Comparison of ENCODE assay signal across 16 cellular contexts in the genomic region with DNA sequence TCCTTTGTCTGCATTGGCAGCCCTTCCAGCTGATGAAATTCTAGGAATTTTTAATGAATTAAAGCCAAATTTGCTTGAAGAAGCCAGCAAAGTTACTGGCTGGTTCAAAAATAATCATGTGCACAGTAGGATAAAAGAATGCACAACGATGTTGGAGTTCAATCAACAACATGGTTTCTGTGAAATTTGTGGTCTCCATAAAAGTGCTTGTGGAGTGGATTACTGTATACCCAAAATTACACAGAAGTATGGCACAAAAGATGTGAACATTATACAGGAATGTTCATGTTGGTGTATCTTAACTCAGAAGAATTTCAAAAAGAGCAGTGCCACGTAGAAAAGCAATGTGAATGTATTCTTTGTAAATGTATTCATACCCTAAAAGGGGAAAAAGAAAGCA.
DNase-seq lines count a peak whose midpoint lies in the region; ATAC-seq and TF ChIP-seq lines count a peak whose summit lies in the region.
"Had no signal": no experiment of that assay in that cellular context is flagged by ENCODE, and none has a peak within 500 bp of the region (broad histone marks: within the 10 kb centered on the region; RNA-seq: fewer than 3 reads in every experiment).

No MANE protein-coding gene starts in this region.

- H3K27ac ChIP-seq in GM23338 (ENCODE audit: low read depth) = no peak overlapping the region
- H3K27ac ChIP-seq: C4-2B, HL-60 had no signal

- CTCF ChIA-PET in activated CD4-positive, alpha-beta memory T cell treated with anti-CD3 and anti-CD28 coated beads, Interleukin-2, amount 10 ng/mL, durations not matched to agents 7 days and 5 days (lab: Charles Lee) = no interaction called here

- POLR2A ChIA-PET in activated CD4-positive, alpha-beta memory T cell treated with anti-CD3 and anti-CD28 coated beads, Interleukin-2, amount 10 ng/mL, durations not matched to agents 7 days and 5 days (lab: Charles Lee) = no interaction called here

- H3K27me3 Mint-ChIP-seq in GM23338 (ENCODE audit: insufficient read depth, low read depth, poor library complexity) = no peaks in the 10 kb centered on the region
- H3K27me3 Mint-ChIP-seq in activated CD4-positive, alpha-beta memory T cell treated with anti-CD3 and anti-CD28 coated beads, Interleukin-2, amount 10 ng/mL, durations not matched to agents 7 days and 5 days = no peaks in the 10 kb centered on the region
- peaks cover 4% of the 10 kb centered on the region for H3K27me3 Mint-ChIP-seq in T-helper 2 cell treated with Interferon-gamma antibody and Interleukin-4, amounts not matched to agents 5 μg/mL and 100 μg/mL, for 36 hours (ENCODE audit: low read depth)
- H3K27me3 Mint-ChIP-seq: CD4-positive, alpha-beta T cell had no signal

- no peak overlapping the region for H3K4me3 Mint-ChIP-seq in GM23338
- H3K4me3 Mint-ChIP-seq in activated CD4-positive, alpha-beta memory T cell treated with anti-CD3 and anti-CD28 coated beads, Interleukin-2, amount 10 ng/mL, durations not matched to agents 7 days and 5 days = no peak overlapping the region
- no peak overlapping the region for H3K4me3 Mint-ChIP-seq in T-helper 2 cell treated with Interferon-gamma antibody and Interleukin-4, amounts not matched to agents 5 μg/mL and 100 μg/mL, for 36 hours
- H3K4me3 Mint-ChIP-seq: CD4-positive, alpha-beta T cell had no signal

- no peaks in the 10 kb centered on the region for H3K36me3 Mint-ChIP-seq in GM23338 (ENCODE audit: low read depth)
- no peaks in the 10 kb centered on the region for H3K36me3 Mint-ChIP-seq in activated CD4-positive, alpha-beta memory T cell treated with anti-CD3 and anti-CD28 coated beads, Interleukin-2, amount 10 ng/mL, durations not matched to agents 7 days and 5 days (ENCODE audit: low read depth)
- no peaks in the 10 kb centered on the region for H3K36me3 Mint-ChIP-seq in T-helper 2 cell treated with Interferon-gamma antibody and Interleukin-4, amounts not matched to agents 5 μg/mL and 100 μg/mL, for 36 hours (ENCODE audit: low read depth)

- TF ChIP-seq CTCF in AG09309 (IDR thresholded peaks at IDR 0.05; ENCODE audit: control insufficient read depth, insufficient read depth, low read depth, low read length, missing control alignments) = no peak
- TF ChIP-seq CTCF in GM23338 (conservative IDR thresholded peaks at IDR 0.05; ENCODE audit: low read depth in 2 of 2) = no peak

- no peaks in the 10 kb centered on the region for H3K4me1 Mint-ChIP-seq in GM23338
- H3K4me1 Mint-ChIP-seq in activated CD4-positive, alpha-beta memory T cell treated with anti-CD3 and anti-CD28 coated beads, Interleukin-2, amount 10 ng/mL, durations not matched to agents 7 days and 5 days = no peaks in the 10 kb centered on the region
- H3K4me1 Mint-ChIP-seq in T-helper 2 cell treated with Interferon-gamma antibody and Interleukin-4, amounts not matched to agents 5 μg/mL and 100 μg/mL, for 36 hours (ENCODE audit: low read depth) = no peaks in the 10 kb centered on the region

- H3K27ac Mint-ChIP-seq in GM23338 = no peak overlapping the region
- H3K27ac Mint-ChIP-seq in activated CD4-positive, alpha-beta memory T cell treated with anti-CD3 and anti-CD28 coated beads, Interleukin-2, amount 10 ng/mL, durations not matched to agents 7 days and 5 days = no peak overlapping the region
- H3K27ac Mint-ChIP-seq in T-helper 2 cell treated with Interferon-gamma antibody and Interleukin-4, amounts not matched to agents 5 μg/mL and 100 μg/mL, for 36 hours = no peak overlapping the region
- H3K27ac Mint-ChIP-seq: CD4-positive, alpha-beta T cell had no signal

- H3K36me3 ChIP-seq in GM23338 (ENCODE audit: insufficient read depth) = no peaks in the 10 kb centered on the region

- H3K27me3 ChIP-seq in GM23338 (ENCODE audit: insufficient read depth) = no peaks in the 10 kb centered on the region

- no peaks in the 10 kb centered on the region for H3K4me1 ChIP-seq in GM23338 (ENCODE audit: insufficient read depth)

- H3K9me2 ChIP-seq in GM23338 (ENCODE audit: insufficient read depth) = no peaks in the 10 kb centered on the region

- no peaks in the 10 kb centered on the region for H3F3A ChIP-seq in GM23338 (replicated peaks; ENCODE audit: low read depth)

- H3K79me2 ChIP-seq in GM23338 (replicated peaks; ENCODE audit: insufficient read depth) = no peaks in the 10 kb centered on the region

- H4K20me1 ChIP-seq in GM23338 (replicated peaks; ENCODE audit: insufficient read depth) = no peaks in the 10 kb centered on the region

- H2AFZ ChIP-seq in GM23338 = 0 out of 2 replicates have a peak overlapping the region, but pooled peaks have one; percentile 34

- ATAC-seq in GM23338 = no peak

- H3K4me2 ChIP-seq in GM23338 = no peak overlapping the region

- no peaks in the 10 kb centered on the region for H3K9me3 Mint-ChIP-seq in GM23338
- H3K9me3 Mint-ChIP-seq in activated CD4-positive, alpha-beta memory T cell treated with anti-CD3 and anti-CD28 coated beads, Interleukin-2, amount 10 ng/mL, durations not matched to agents 7 days and 5 days = no peaks in the 10 kb centered on the region
- H3K9me3 Mint-ChIP-seq in T-helper 2 cell treated with Interferon-gamma antibody and Interleukin-4, amounts not matched to agents 5 μg/mL and 100 μg/mL, for 36 hours = no peaks in the 10 kb centered on the region
- H3K9me3 Mint-ChIP-seq: CD4-positive, alpha-beta T cell had no signal

- DNase-seq in AG09309 (ENCODE audit: low read depth) (peak; percentile 8), GM23338 (ENCODE audit: low spot score) (no peak), astrocyte of the hippocampus (ENCODE audit: low read depth, low spot score) (peak; percentile 24), foreskin melanocyte (peak; percentile 11), NCI-H526 treated with DMSO at 0.1 percent for 48 hours (lab: John Stamatoyannopoulos, UW) (no peak)
- DNase-seq in activated CD4-positive, alpha-beta memory T cell treated with anti-CD3 and anti-CD28 coated beads, Interleukin-2, amount 10 ng/mL, durations not matched to agents 7 days and 5 days = no peak
- DNase-seq in T-helper 2 cell treated with Interferon-gamma antibody and Interleukin-4, amounts not matched to agents 5 μg/mL and 100 μg/mL, for 36 hours (ENCODE audit: low spot score) = no peak
- no peak for DNase-seq in stimulated activated CD4-positive, alpha-beta T cell treated with anti-CD3 and anti-CD28 coated beads, Interleukin-12 subunit alpha, Interleukin-12 subunit beta, amount 100 ng/mL, for 4 hours
- DNase-seq: 8988T; AML-193; Caco-2; CD4-positive, alpha-beta T cell; GDM1; HCEC 1CT had no signal

- no peak overlapping the region for H3K4me3 ChIP-seq in AG09309 (ENCODE audit: control insufficient read depth, low read depth, low read length)
- H3K4me3 ChIP-seq in GM23338 = no peak overlapping the region

TF ChIP-seq in GM23338, 12 proteins besides CTCF, POLR2A, EP300 and RAD21 (continues in another document):
- no peak for TF ChIP-seq NANOG (IDR thresholded peaks at IDR 0.05; ENCODE audit: borderline replicate concordance)
- no peak for TF ChIP-seq EZH2 (IDR thresholded peaks at IDR 0.05; ENCODE audit: low read depth, unreplicated experiment)
- TF ChIP-seq CREB1 (CRISPR knock-in tag; IDR thresholded peaks at IDR 0.05; ENCODE audit: low read depth) = no peak
- TF ChIP-seq, protein P1, sequence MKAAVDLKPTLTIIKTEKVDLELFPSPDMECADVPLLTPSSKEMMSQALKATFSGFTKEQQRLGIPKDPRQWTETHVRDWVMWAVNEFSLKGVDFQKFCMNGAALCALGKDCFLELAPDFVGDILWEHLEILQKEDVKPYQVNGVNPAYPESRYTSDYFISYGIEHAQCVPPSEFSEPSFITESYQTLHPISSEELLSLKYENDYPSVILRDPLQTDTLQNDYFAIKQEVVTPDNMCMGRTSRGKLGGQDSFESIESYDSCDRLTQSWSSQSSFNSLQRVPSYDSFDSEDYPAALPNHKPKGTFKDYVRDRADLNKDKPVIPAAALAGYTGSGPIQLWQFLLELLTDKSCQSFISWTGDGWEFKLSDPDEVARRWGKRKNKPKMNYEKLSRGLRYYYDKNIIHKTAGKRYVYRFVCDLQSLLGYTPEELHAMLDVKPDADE (IDR thresholded peaks at IDR 0.05) = no peak
- TF ChIP-seq, protein P2, sequence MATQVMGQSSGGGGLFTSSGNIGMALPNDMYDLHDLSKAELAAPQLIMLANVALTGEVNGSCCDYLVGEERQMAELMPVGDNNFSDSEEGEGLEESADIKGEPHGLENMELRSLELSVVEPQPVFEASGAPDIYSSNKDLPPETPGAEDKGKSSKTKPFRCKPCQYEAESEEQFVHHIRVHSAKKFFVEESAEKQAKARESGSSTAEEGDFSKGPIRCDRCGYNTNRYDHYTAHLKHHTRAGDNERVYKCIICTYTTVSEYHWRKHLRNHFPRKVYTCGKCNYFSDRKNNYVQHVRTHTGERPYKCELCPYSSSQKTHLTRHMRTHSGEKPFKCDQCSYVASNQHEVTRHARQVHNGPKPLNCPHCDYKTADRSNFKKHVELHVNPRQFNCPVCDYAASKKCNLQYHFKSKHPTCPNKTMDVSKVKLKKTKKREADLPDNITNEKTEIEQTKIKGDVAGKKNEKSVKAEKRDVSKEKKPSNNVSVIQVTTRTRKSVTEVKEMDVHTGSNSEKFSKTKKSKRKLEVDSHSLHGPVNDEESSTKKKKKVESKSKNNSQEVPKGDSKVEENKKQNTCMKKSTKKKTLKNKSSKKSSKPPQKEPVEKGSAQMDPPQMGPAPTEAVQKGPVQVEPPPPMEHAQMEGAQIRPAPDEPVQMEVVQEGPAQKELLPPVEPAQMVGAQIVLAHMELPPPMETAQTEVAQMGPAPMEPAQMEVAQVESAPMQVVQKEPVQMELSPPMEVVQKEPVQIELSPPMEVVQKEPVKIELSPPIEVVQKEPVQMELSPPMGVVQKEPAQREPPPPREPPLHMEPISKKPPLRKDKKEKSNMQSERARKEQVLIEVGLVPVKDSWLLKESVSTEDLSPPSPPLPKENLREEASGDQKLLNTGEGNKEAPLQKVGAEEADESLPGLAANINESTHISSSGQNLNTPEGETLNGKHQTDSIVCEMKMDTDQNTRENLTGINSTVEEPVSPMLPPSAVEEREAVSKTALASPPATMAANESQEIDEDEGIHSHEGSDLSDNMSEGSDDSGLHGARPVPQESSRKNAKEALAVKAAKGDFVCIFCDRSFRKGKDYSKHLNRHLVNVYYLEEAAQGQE (IDR thresholded peaks at IDR 0.05; ENCODE audit: unreplicated experiment) = no peak
- TF ChIP-seq EZH2phosphoT487 (IDR thresholded peaks at IDR 0.05; ENCODE audit: unreplicated experiment) = no peak
- no peak for TF ChIP-seq POLR2AphosphoS5 (IDR thresholded peaks at IDR 0.05; ENCODE audit: low read depth)
- no peak for TF ChIP-seq STAT1 (IDR thresholded peaks at IDR 0.05; ENCODE audit: unreplicated experiment)

Comparison
In these comparisons a context has a peak if more than half of its experiments do, and no peak if none do; other contexts are left out.
1. DNase-seq: peak in AG09309 (single experiment), astrocyte of the hippocampus (single experiment) and foreskin melanocyte (single experiment); none in GM23338 (single experiment), activated CD4-positive, alpha-beta memory T cell treated with anti-CD3 and anti-CD28 coated beads, Interleukin-2, amount 10 ng/mL, durations not matched to agents 7 days and 5 days (single experiment), T-helper 2 cell treated with Interferon-gamma antibody and Interleukin-4, amounts not matched to agents 5 μg/mL and 100 μg/mL, for 36 hours (single experiment), NCI-H526 treated with DMSO at 0.1 percent for 48 hours (single experiment) and stimulated activated CD4-positive, alpha-beta T cell treated with anti-CD3 and anti-CD28 coated beads, Interleukin-12 subunit alpha, Interleukin-12 subunit beta, amount 100 ng/mL, for 4 hours (single experiment).